15 cellular contexts compared by ENCODE assay signal in the genomic region with DNA sequence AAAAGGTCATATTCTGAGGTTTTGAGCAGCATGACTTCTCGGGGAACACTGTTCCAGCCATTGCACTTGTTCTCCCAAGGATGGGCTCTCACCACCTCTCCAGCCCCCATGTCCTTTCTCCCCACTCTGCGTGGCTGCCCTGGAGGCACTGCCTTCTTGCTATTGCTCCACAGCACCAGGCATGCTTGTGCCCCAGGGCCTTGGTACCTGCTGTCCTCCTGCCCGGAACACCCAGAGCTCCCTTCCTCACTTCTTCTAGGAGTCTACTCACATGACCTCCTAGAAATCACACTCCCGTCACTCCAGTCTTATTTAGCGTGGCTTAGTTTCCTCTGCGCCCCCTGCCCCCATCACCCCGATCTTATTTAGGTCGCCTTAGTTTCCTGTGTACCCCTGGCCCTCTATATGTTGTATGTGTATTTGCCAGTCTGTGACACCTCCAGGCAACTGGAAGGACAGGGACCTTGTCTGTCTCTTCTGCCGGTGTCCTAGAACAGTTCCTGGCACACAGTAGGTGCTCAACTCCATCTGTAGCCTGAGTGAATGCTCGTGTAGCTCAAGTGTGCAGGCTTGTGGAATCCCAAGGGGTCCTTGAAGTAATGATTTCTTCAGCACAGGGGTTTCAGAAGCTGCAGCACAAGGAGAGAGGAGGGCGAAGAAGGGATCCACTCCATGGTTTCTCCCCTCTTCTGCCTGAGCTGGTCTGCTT.
DNase-seq lines count a peak whose midpoint lies in the region; ATAC-seq and TF ChIP-seq lines count a peak whose summit lies in the region.
"Had no signal": no experiment of that assay in that cellular context is flagged by ENCODE, and none has a peak within 500 bp of the region (broad histone marks: within the 10 kb centered on the region; RNA-seq: fewer than 3 reads in every experiment).

No MANE protein-coding gene starts in this region.

- peaks cover 6% of the 10 kb centered on the region for H3K79me2 ChIP-seq in osteoblast (ENCODE audit: insufficient read depth, low read length)

- peaks cover 2% of the 10 kb centered on the region for H3K4me1 Mint-ChIP-seq in activated naive CD8-positive, alpha-beta T cell (ENCODE audit: low read depth)
- no peaks in the 10 kb centered on the region for H3K4me1 Mint-ChIP-seq in activated naive CD8-positive, alpha-beta T cell treated with anti-CD3 and anti-CD28 coated beads, Interleukin-2, amount 50 U/mL, for 24 hours
- H3K4me1 Mint-ChIP-seq in type B pancreatic cell (ENCODE audit: unreplicated experiment), result peaks cover 46% of the 10 kb centered on the region

- no peaks in the 10 kb centered on the region for H3K9me3 Mint-ChIP-seq in activated naive CD8-positive, alpha-beta T cell (ENCODE audit: low read depth)
- H3K9me3 Mint-ChIP-seq in activated naive CD8-positive, alpha-beta T cell treated with anti-CD3 and anti-CD28 coated beads, Interleukin-2, amount 50 U/mL, for 24 hours, result no peaks in the 10 kb centered on the region
- no peaks in the 10 kb centered on the region for H3K9me3 Mint-ChIP-seq in type B pancreatic cell
- H3K9me3 Mint-ChIP-seq: activated CD8-positive, alpha-beta T cell treated with anti-CD3 and anti-CD28 coated beads for 36 hours; activated T-helper 1 cell treated with anti-CD3 and anti-CD28 coated beads, Interleukin-12 subunit alpha, Interleukin-12 subunit beta, Interleukin-2, Interleukin-4 antibody, amounts not matched to agents 30 ng/mL and 10 ng/mL and 1 ng/mL, durations not matched to agents 14 hours and 24 hours and 36 hours had no signal

- no peak overlapping the region for H3K4me3 Mint-ChIP-seq in activated naive CD8-positive, alpha-beta T cell
- no peak overlapping the region for H3K4me3 Mint-ChIP-seq in activated naive CD8-positive, alpha-beta T cell treated with anti-CD3 and anti-CD28 coated beads, Interleukin-2, amount 50 U/mL, for 24 hours
- H3K4me3 Mint-ChIP-seq in type B pancreatic cell, result no peak overlapping the region
- H3K4me3 Mint-ChIP-seq: activated CD8-positive, alpha-beta T cell treated with anti-CD3 and anti-CD28 coated beads for 36 hours; activated T-helper 1 cell treated with anti-CD3 and anti-CD28 coated beads, Interleukin-12 subunit alpha, Interleukin-12 subunit beta, Interleukin-2, Interleukin-4 antibody, amounts not matched to agents 30 ng/mL and 10 ng/mL and 1 ng/mL, durations not matched to agents 14 hours and 24 hours and 36 hours had no signal

- H3K36me3 ChIP-seq in body of pancreas (replicated peaks in 1 of 2; ENCODE audit: insufficient read depth in 1 of 2, low read depth in 2 of 2) (no peaks in the 10 kb centered on the region), osteoblast (ENCODE audit: insufficient read depth, low read length) (no peaks in the 10 kb centered on the region)
- H3K36me3 ChIP-seq: colonic mucosa had no signal

- H3K9me3 ChIP-seq in body of pancreas, result no peaks in the 10 kb centered on the region
- no peaks in the 10 kb centered on the region for H3K9me3 ChIP-seq in osteoblast (ENCODE audit: low read depth, low read length)
- H3K9me3 ChIP-seq: colonic mucosa had no signal

- intact Hi-C loops in body of pancreas (cut with DNase I), result no loop called here

- WGBS in body of pancreas, 2 donors, result 83 to 86% methylated on average over 11 of the region's 11 CpGs

- TF ChIP-seq CTCF in body of pancreas (IDR thresholded peaks at IDR 0.05) (no peak), osteoblast (IDR thresholded peaks at IDR 0.05; ENCODE audit: extremely low read depth, low read depth, low read length) (no peak), type B pancreatic cell (conservative IDR thresholded peaks at IDR 0.05) (no peak)

- no peaks in the 10 kb centered on the region for H3K27me3 Mint-ChIP-seq in activated naive CD8-positive, alpha-beta T cell
- H3K27me3 Mint-ChIP-seq in activated naive CD8-positive, alpha-beta T cell treated with anti-CD3 and anti-CD28 coated beads, Interleukin-2, amount 50 U/mL, for 24 hours, result no peaks in the 10 kb centered on the region
- no peaks in the 10 kb centered on the region for H3K27me3 Mint-ChIP-seq in type B pancreatic cell
- H3K27me3 Mint-ChIP-seq: activated CD8-positive, alpha-beta T cell treated with anti-CD3 and anti-CD28 coated beads for 36 hours had no signal

- no peak for ATAC-seq in activated naive CD8-positive, alpha-beta T cell treated with anti-CD3 and anti-CD28 coated beads, Interleukin-2, amount 50 U/mL, for 24 hours
- ATAC-seq in body of pancreas, result no peak
- no peak for ATAC-seq in GM21367 (IDR thresholded peaks at IDR 0.05; ENCODE audit: unreplicated experiment)
- ATAC-seq: activated CD8-positive, alpha-beta T cell treated with anti-CD3 and anti-CD28 coated beads for 36 hours had no signal

- H3K4me3 ChIP-seq in body of pancreas, result no peak overlapping the region
- H3K4me3 ChIP-seq in osteoblast (ENCODE audit: insufficient read depth, low read length), result no peak overlapping the region
- H3K4me3 ChIP-seq: colonic mucosa had no signal

- H3K27ac ChIP-seq in body of pancreas, result peak overlapping the region; percentile 50 to 96 (median 90)
- H3K27ac ChIP-seq in osteoblast (ENCODE audit: low read depth, low read length), result peak overlapping the region; percentile 59
- H3K27ac ChIP-seq: epithelial cell of prostate had no signal

- H3K27ac Mint-ChIP-seq in activated naive CD8-positive, alpha-beta T cell, result peak overlapping the region; percentile 35
- no peak overlapping the region for H3K27ac Mint-ChIP-seq in activated naive CD8-positive, alpha-beta T cell treated with anti-CD3 and anti-CD28 coated beads, Interleukin-2, amount 50 U/mL, for 24 hours
- peak overlapping the region; percentile 21 for H3K27ac Mint-ChIP-seq in type B pancreatic cell
- H3K27ac Mint-ChIP-seq: activated CD8-positive, alpha-beta T cell treated with anti-CD3 and anti-CD28 coated beads for 36 hours; activated T-helper 1 cell treated with anti-CD3 and anti-CD28 coated beads, Interleukin-12 subunit alpha, Interleukin-12 subunit beta, Interleukin-2, Interleukin-4 antibody, amounts not matched to agents 30 ng/mL and 10 ng/mL and 1 ng/mL, durations not matched to agents 14 hours and 24 hours and 36 hours had no signal

- H3K4me2 ChIP-seq in osteoblast (ENCODE audit: insufficient read depth, low read length), result peak overlapping the region; percentile 34

- no peaks in the 10 kb centered on the region for H3K27me3 ChIP-seq in body of pancreas
- no peaks in the 10 kb centered on the region for H3K27me3 ChIP-seq in osteoblast (ENCODE audit: insufficient read depth, low read length)
- H3K27me3 ChIP-seq: colonic mucosa had no signal

- DNase-seq in activated naive CD8-positive, alpha-beta T cell treated with anti-CD3 and anti-CD28 coated beads, Interleukin-2, amount 50 U/mL, for 24 hours, result no peak
- DNase-seq in body of pancreas, result no peak
- DNase-seq in osteoblast (ENCODE audit: insufficient read length, low spot score, missing footprints), result no peak
- DNase-seq in type B pancreatic cell (ENCODE audit: extremely low spot score, unreplicated experiment), result no peak
- no peak for DNase-seq in middle frontal gyrus (ENCODE audit: extremely low spot score, low spot score)
- no peak for DNase-seq in activated CD8-positive, alpha-beta memory T cell treated with anti-CD3 and anti-CD28 coated beads for 24 hours
- DNase-seq: activated CD8-positive, alpha-beta T cell treated with anti-CD3 and anti-CD28 coated beads for 36 hours; colonic mucosa; H7; kidney glomerular epithelial cell; NCI-H187 had no signal

- TF ChIP-seq POLR2A in body of pancreas (IDR thresholded peaks at IDR 0.05), result no peak

- H3K4me1 ChIP-seq in body of pancreas, result peaks cover 81% of the 10 kb centered on the region
- peaks cover 31% of the 10 kb centered on the region for H3K4me1 ChIP-seq in osteoblast (ENCODE audit: insufficient read depth, low read length)
- H3K4me1 ChIP-seq: colonic mucosa had no signal

- no peaks in the 10 kb centered on the region for H3K36me3 Mint-ChIP-seq in activated naive CD8-positive, alpha-beta T cell
- no peaks in the 10 kb centered on the region for H3K36me3 Mint-ChIP-seq in activated naive CD8-positive, alpha-beta T cell treated with anti-CD3 and anti-CD28 coated beads, Interleukin-2, amount 50 U/mL, for 24 hours (ENCODE audit: low read depth)
- no peaks in the 10 kb centered on the region for H3K36me3 Mint-ChIP-seq in type B pancreatic cell

- H4K20me1 ChIP-seq in osteoblast (ENCODE audit: insufficient read depth, low read length), result peaks cover 19% of the 10 kb centered on the region

- no peak overlapping the region for H2AFZ ChIP-seq in osteoblast (ENCODE audit: low read length)
